Comparison of ENCODE assay signal across 1 cellular context in the genomic region with DNA sequence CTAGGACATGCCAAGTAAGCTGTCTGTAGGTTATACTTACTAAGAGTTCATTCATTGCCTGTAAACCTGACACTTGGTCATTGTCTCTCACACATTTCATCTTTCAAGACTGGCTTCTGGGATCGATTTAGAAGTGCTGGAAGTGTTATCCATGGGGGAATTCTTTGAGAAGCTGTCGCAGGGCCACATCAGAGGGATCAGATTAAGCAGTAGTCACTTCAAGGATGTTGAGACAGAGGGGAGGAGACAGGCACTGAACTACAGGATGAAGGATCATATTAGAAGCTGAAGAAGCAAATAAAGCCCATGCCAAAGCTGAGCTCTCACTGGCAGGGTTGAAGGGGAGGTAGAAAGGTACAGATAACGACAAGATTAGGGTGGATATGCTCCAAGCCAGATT.
TF ChIP-seq lines count a peak whose summit lies in the region.

No MANE protein-coding gene starts in this region.

TF ChIP-seq in GM23338, 12 proteins besides CTCF, POLR2A, EP300 and RAD21:
- TF ChIP-seq, protein P1, sequence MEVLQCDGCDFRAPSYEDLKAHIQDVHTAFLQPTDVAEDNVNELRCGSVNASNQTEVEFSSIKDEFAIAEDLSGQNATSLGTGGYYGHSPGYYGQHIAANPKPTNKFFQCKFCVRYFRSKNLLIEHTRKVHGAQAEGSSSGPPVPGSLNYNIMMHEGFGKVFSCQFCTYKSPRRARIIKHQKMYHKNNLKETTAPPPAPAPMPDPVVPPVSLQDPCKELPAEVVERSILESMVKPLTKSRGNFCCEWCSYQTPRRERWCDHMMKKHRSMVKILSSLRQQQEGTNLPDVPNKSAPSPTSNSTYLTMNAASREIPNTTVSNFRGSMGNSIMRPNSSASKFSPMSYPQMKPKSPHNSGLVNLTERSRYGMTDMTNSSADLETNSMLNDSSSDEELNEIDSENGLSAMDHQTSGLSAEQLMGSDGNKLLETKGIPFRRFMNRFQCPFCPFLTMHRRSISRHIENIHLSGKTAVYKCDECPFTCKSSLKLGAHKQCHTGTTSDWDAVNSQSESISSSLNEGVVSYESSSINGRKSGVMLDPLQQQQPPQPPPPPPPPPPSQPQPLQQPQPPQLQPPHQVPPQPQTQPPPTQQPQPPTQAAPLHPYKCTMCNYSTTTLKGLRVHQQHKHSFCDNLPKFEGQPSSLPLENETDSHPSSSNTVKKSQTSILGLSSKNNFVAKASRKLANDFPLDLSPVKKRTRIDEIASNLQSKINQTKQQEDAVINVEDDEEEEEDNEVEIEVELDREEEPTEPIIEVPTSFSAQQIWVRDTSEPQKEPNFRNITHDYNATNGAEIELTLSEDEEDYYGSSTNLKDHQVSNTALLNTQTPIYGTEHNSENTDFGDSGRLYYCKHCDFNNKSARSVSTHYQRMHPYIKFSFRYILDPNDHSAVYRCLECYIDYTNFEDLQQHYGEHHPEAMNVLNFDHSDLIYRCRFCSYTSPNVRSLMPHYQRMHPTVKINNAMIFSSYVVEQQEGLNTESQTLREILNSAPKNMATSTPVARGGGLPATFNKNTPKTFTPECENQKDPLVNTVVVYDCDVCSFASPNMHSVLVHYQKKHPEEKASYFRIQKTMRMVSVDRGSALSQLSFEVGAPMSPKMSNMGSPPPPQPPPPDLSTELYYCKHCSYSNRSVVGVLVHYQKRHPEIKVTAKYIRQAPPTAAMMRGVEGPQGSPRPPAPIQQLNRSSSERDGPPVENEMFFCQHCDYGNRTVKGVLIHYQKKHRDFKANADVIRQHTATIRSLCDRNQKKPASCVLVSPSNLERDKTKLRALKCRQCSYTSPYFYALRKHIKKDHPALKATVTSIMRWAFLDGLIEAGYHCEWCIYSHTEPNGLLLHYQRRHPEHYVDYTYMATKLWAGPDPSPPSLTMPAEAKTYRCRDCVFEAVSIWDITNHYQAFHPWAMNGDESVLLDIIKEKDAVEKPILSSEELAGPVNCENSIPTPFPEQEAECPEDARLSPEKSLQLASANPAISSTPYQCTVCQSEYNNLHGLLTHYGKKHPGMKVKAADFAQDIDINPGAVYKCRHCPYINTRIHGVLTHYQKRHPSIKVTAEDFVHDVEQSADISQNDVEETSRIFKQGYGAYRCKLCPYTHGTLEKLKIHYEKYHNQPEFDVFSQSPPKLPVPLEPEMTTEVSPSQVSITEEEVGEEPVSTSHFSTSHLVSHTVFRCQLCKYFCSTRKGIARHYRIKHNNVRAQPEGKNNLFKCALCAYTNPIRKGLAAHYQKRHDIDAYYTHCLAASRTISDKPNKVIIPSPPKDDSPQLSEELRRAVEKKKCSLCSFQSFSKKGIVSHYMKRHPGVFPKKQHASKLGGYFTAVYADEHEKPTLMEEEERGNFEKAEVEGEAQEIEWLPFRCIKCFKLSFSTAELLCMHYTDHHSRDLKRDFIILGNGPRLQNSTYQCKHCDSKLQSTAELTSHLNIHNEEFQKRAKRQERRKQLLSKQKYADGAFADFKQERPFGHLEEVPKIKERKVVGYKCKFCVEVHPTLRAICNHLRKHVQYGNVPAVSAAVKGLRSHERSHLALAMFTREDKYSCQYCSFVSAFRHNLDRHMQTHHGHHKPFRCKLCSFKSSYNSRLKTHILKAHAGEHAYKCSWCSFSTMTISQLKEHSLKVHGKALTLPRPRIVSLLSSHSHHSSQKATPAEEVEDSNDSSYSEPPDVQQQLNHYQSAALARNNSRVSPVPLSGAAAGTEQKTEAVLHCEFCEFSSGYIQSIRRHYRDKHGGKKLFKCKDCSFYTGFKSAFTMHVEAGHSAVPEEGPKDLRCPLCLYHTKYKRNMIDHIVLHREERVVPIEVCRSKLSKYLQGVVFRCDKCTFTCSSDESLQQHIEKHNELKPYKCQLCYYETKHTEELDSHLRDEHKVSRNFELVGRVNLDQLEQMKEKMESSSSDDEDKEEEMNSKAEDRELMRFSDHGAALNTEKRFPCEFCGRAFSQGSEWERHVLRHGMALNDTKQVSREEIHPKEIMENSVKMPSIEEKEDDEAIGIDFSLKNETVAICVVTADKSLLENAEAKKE (CRISPR knock-in tag; IDR thresholded peaks at IDR 0.05), result no peak
- TF ChIP-seq, protein P2, sequence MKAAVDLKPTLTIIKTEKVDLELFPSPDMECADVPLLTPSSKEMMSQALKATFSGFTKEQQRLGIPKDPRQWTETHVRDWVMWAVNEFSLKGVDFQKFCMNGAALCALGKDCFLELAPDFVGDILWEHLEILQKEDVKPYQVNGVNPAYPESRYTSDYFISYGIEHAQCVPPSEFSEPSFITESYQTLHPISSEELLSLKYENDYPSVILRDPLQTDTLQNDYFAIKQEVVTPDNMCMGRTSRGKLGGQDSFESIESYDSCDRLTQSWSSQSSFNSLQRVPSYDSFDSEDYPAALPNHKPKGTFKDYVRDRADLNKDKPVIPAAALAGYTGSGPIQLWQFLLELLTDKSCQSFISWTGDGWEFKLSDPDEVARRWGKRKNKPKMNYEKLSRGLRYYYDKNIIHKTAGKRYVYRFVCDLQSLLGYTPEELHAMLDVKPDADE (IDR thresholded peaks at IDR 0.05), result no peak
- TF ChIP-seq JUNB (IDR thresholded peaks at IDR 0.05; ENCODE audit: unreplicated experiment) (no peak), ZNF114 (CRISPR knock-in tag; IDR thresholded peaks at IDR 0.05) (no peak), EZH2phosphoT487 (IDR thresholded peaks at IDR 0.05; ENCODE audit: unreplicated experiment) (no peak), NANOG (IDR thresholded peaks at IDR 0.05; ENCODE audit: borderline replicate concordance) (no peak), EZH2 (IDR thresholded peaks at IDR 0.05; ENCODE audit: low read depth, unreplicated experiment) (no peak), CREB1 (CRISPR knock-in tag; IDR thresholded peaks at IDR 0.05; ENCODE audit: low read depth) (no peak), STAT1 (IDR thresholded peaks at IDR 0.05; ENCODE audit: unreplicated experiment) (no peak), POLR2AphosphoS5 (IDR thresholded peaks at IDR 0.05; ENCODE audit: low read depth) (no peak), ZNF331 (CRISPR knock-in tag; IDR thresholded peaks at IDR 0.05; ENCODE audit: low read depth) (no peak)
- TF ChIP-seq, protein P3, sequence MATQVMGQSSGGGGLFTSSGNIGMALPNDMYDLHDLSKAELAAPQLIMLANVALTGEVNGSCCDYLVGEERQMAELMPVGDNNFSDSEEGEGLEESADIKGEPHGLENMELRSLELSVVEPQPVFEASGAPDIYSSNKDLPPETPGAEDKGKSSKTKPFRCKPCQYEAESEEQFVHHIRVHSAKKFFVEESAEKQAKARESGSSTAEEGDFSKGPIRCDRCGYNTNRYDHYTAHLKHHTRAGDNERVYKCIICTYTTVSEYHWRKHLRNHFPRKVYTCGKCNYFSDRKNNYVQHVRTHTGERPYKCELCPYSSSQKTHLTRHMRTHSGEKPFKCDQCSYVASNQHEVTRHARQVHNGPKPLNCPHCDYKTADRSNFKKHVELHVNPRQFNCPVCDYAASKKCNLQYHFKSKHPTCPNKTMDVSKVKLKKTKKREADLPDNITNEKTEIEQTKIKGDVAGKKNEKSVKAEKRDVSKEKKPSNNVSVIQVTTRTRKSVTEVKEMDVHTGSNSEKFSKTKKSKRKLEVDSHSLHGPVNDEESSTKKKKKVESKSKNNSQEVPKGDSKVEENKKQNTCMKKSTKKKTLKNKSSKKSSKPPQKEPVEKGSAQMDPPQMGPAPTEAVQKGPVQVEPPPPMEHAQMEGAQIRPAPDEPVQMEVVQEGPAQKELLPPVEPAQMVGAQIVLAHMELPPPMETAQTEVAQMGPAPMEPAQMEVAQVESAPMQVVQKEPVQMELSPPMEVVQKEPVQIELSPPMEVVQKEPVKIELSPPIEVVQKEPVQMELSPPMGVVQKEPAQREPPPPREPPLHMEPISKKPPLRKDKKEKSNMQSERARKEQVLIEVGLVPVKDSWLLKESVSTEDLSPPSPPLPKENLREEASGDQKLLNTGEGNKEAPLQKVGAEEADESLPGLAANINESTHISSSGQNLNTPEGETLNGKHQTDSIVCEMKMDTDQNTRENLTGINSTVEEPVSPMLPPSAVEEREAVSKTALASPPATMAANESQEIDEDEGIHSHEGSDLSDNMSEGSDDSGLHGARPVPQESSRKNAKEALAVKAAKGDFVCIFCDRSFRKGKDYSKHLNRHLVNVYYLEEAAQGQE (IDR thresholded peaks at IDR 0.05; ENCODE audit: unreplicated experiment), result no peak
